8 cellular contexts compared by ENCODE assay signal in the genomic region with DNA sequence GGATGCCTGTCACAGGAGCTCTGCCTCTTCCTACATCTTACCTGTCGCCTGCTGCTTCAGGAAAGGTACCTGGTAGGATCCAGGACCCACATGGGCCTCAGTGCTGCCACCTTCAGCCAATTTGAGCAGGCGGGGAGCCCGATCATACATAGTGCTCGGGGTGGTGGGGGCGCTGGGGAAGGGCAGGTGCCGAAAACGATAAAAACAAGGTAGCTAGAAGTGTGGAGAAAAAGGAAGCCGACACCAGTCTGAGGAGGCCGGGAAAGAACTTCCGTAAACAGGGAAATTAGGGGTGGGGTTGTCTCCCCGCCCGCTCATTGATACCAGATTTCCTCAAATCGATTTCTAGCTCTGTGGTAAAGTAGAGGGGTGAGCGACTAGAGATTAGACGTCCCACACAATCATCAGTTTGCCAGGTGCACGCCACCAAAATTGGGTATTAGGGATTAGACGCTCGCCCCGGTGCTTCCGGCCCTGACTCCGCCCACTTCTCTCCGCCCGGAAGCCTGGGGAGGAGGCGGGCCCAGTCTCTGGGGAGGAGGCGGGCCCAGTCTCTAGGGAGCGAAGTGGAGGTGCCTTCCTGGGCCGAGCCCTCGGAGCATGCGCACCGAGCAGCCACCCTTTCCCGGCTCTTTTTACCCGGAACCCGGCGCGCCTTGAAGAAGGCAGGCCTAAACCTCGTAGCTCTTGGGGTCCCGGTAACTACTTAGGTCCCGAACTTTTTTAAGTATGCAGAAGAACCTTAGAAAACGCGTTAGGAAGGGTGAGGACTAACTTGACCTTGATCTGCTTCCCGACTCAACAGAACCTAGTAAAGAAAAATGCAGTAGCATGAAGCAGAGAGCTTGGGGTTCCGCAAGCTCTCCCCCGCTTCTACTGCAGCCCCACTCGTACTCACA. TPM values are rescaled to one million over a fixed set of nuclear protein-coding genes. Genes with fewer than 3 reads are reported as not detected.
DNase-seq lines count a peak whose midpoint lies in the region; ATAC-seq, FAIRE-seq and TF ChIP-seq lines count a peak whose summit lies in the region.

TSS of gene STPG2 (minus strand) at position 476 of the 899 bp plus-strand sequence.

- peak; percentile 72 for FAIRE-seq in RCC 7860 (lab: Jason Lieb, UNC)

- H4K20me1 ChIP-seq in KMS-11 (ENCODE audit: insufficient read depth) = no peaks in the 10 kb centered on the region

- peak within 1 kb of the TSS; percentile 31 for H3K4me3 ChIP-seq in KMS-11 (IDR thresholded peaks at IDR 0.05; ENCODE audit: insufficient read depth, low read depth, low read length)

- peaks cover 26% of the 10 kb centered on the region for H3K4me1 Mint-ChIP-seq in activated T-helper 2 cell treated with anti-CD3 and anti-CD28 coated beads, Interferon-gamma antibody, Interleukin-2, Interleukin-4, amounts not matched to agents 10 μg/mL and 5 μg/mL and 100 μg/mL, durations not matched to agents 14 hours and 24 hours and 36 hours (ENCODE audit: low read depth)
- peaks cover 15 to 19% of the 10 kb centered on the region in 2 donors for H3K4me1 Mint-ChIP-seq in natural killer cell

- peak within 1 kb of the TSS; percentile 90 for H3K27ac Mint-ChIP-seq in activated T-helper 2 cell treated with anti-CD3 and anti-CD28 coated beads, Interferon-gamma antibody, Interleukin-2, Interleukin-4, amounts not matched to agents 10 μg/mL and 5 μg/mL and 100 μg/mL, durations not matched to agents 14 hours and 24 hours and 36 hours
- peak within 1 kb of the TSS; percentile 94 to 95 for H3K27ac Mint-ChIP-seq in natural killer cell

- H3K27ac ChIP-seq in KMS-11 = peak within 1 kb of the TSS; percentile 74

- peak; percentile 100 for ATAC-seq in GM21717 (IDR thresholded peaks at IDR 0.05; ENCODE audit: unreplicated experiment)
- ATAC-seq in natural killer cell = peak; percentile 100

- DNase-seq in DMS53 treated with DMSO at 0.1 percent for 48 hours (lab: John Stamatoyannopoulos, UW; ENCODE audit: unreplicated experiment) (peak; percentile 86), RCC 7860 (ENCODE audit: low spot score) (peak; percentile 78), fibroblast of peridontal ligament (ENCODE audit: extremely low read depth) (peak; percentile 78), natural killer cell (peak; percentile 87)
- peak; percentile 88 for DNase-seq in activated T-helper 2 cell treated with anti-CD3 and anti-CD28 coated beads, Interferon-gamma antibody, Interleukin-2, Interleukin-4, amounts not matched to agents 10 μg/mL and 5 μg/mL and 100 μg/mL, durations not matched to agents 14 hours and 24 hours and 36 hours (ENCODE audit: low spot score)
- DNase-seq in stimulated activated naive CD4-positive, alpha-beta T cell (lab: John Stamatoyannopoulos, UW) = peak; percentile 82 to 90 (median 87)

- H3K27me3 Mint-ChIP-seq in activated T-helper 2 cell treated with anti-CD3 and anti-CD28 coated beads, Interferon-gamma antibody, Interleukin-2, Interleukin-4, amounts not matched to agents 10 μg/mL and 5 μg/mL and 100 μg/mL, durations not matched to agents 14 hours and 24 hours and 36 hours (ENCODE audit: low read depth) = peaks cover 13% of the 10 kb centered on the region
- H3K27me3 Mint-ChIP-seq in natural killer cell (ENCODE audit: low read depth in 2 of 2) = peaks cover 12 to 22% of the 10 kb centered on the region in 2 donors

- TF ChIP-seq CTCF in KMS-11 (conservative IDR thresholded peaks at IDR 0.05; ENCODE audit: low read depth, low read length) = peak; percentile 89
- peak; percentile 54 for TF ChIP-seq CTCF in natural killer cell (IDR thresholded peaks at IDR 0.05)

- peak within 1 kb of the TSS; percentile 84 for H3K4me2 ChIP-seq in KMS-11

- peak within 1 kb of the TSS; percentile 83 for H3K4me3 Mint-ChIP-seq in activated T-helper 2 cell treated with anti-CD3 and anti-CD28 coated beads, Interferon-gamma antibody, Interleukin-2, Interleukin-4, amounts not matched to agents 10 μg/mL and 5 μg/mL and 100 μg/mL, durations not matched to agents 14 hours and 24 hours and 36 hours (ENCODE audit: low read depth)
- peak within 1 kb of the TSS; percentile 98 for H3K4me3 Mint-ChIP-seq in natural killer cell

- no peaks in the 10 kb centered on the region for H3K27me3 ChIP-seq in KMS-11 (ENCODE audit: insufficient read depth, low read depth)

- H2AFZ ChIP-seq in KMS-11 (ENCODE audit: low read depth) = peak within 1 kb of the TSS; percentile 97

- no peaks in the 10 kb centered on the region for H3K79me2 ChIP-seq in KMS-11 (ENCODE audit: insufficient read depth, low read depth)

- peaks cover 26% of the 10 kb centered on the region for H3K9me3 Mint-ChIP-seq in activated T-helper 2 cell treated with anti-CD3 and anti-CD28 coated beads, Interferon-gamma antibody, Interleukin-2, Interleukin-4, amounts not matched to agents 10 μg/mL and 5 μg/mL and 100 μg/mL, durations not matched to agents 14 hours and 24 hours and 36 hours
- no peaks in the 10 kb centered on the region for H3K9me3 Mint-ChIP-seq in natural killer cell

- peaks cover 15% of the 10 kb centered on the region for H3K36me3 Mint-ChIP-seq in activated T-helper 2 cell treated with anti-CD3 and anti-CD28 coated beads, Interferon-gamma antibody, Interleukin-2, Interleukin-4, amounts not matched to agents 10 μg/mL and 5 μg/mL and 100 μg/mL, durations not matched to agents 14 hours and 24 hours and 36 hours (ENCODE audit: low read depth)
- no peaks in the 10 kb centered on the region for H3K36me3 Mint-ChIP-seq in natural killer cell

- H3K36me3 ChIP-seq in KMS-11 (ENCODE audit: insufficient read depth) = no peaks in the 10 kb centered on the region

- peaks cover 15% of the 10 kb centered on the region for H3K4me1 ChIP-seq in KMS-11 (ENCODE audit: low read depth, poor library complexity, severe bottlenecking)

- intact Hi-C loops in activated T-helper 2 cell treated with anti-CD3 and anti-CD28 coated beads, Interferon-gamma antibody, Interleukin-2, Interleukin-4, amounts not matched to agents 10 μg/mL and 5 μg/mL and 100 μg/mL, durations not matched to agents 14 hours and 24 hours and 36 hours (cut with micrococcal nuclease) = loop anchor here (1.0 to 10.0 kb wide), 11 partner anchors 118 to 1419 kb away; partner anchors contain the start of genes ADH5, METAP1, RAP1GDS1 and TRMT10A
- intact Hi-C loops in natural killer cell (cut with micrococcal nuclease) = loop anchor here (1.0 to 10.0 kb wide), 5 partner anchors 118 to 945 kb away; partner anchors contain the start of genes ADH5, EIF4E, METAP1 and RAP1GDS1

- H3K9ac ChIP-seq in KMS-11 = peak within 1 kb of the TSS; percentile 64

RNA-seq across cellular contexts. Expression of gene STPG2, which starts in this region (rescaled TPM):
- total RNA-seq in activated T-helper 2 cell treated with anti-CD3 and anti-CD28 coated beads, Interferon-gamma antibody, Interleukin-2, Interleukin-4, amounts not matched to agents 10 μg/mL and 5 μg/mL and 100 μg/mL, durations not matched to agents 14 hours and 24 hours and 36 hours = not detected in 2 replicates
- under 1 TPM in 1 of 3 donors, not detected in 2; 0.23 TPM for total RNA-seq in natural killer cell

Comparison
In these comparisons a context has a peak if more than half of its experiments do, and no peak if none do; other contexts are left out.
1. Peak in every context shown above with its lines: DNase-seq, ATAC-seq, H3K4me3 ChIP-seq and H3K27ac ChIP-seq.
2. Peak in DNase-seq in activated T-helper 2 cell treated with anti-CD3 and anti-CD28 coated beads, Interferon-gamma antibody, Interleukin-2, Interleukin-4, amounts not matched to agents 10 μg/mL and 5 μg/mL and 100 μg/mL, durations not matched to agents 14 hours and 24 hours and 36 hours; RNA of the gene not detected or under 1 TPM.
3. Peak in DNase-seq and ATAC-seq in natural killer cell; RNA of the gene not detected or under 1 TPM.